1 cellular context compared by ENCODE assay signal in the genomic region with DNA sequence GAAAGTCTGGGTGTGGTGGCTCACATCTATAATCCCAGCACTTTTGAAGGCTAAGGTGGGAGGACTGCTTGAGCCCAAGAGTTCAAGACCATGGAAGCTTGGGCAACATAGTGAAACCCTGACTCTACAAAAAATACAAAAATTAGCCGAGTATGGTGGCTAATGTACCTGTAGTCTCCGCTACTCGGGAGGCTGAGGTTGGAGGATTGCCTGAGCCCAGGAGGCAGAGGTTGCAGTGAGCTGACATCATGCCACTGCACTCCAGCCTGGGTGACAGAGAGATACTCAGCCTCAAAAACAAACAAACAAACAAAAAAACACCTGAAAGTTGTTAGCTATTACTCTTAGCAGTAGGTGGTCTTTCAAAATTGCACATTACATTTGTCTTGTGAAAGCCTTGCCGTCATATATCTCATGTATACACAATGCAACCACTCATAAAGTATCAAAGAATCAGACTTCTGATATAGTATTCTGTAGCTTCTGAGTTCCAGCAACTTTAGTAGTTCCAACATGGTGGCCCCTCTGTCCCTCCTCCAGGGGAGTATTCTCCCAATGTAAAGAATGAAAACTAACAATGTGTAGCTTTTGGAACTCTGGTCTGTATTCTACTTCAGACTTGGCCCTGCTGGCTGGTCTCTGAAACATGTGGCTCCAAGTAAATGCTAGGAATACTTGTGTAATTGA.
TF ChIP-seq lines count a peak whose summit lies in the region.

No MANE protein-coding gene starts in this region.

TF ChIP-seq in GM23338, 12 proteins besides CTCF, POLR2A, EP300 and RAD21 (continued from another document):
- TF ChIP-seq ZNF462 (CRISPR knock-in tag; IDR thresholded peaks at IDR 0.05) (no peak), STAT1 (IDR thresholded peaks at IDR 0.05; ENCODE audit: unreplicated experiment) (no peak), ETS1 (IDR thresholded peaks at IDR 0.05) (no peak), JUNB (IDR thresholded peaks at IDR 0.05; ENCODE audit: unreplicated experiment) (no peak), EZH2phosphoT487 (IDR thresholded peaks at IDR 0.05; ENCODE audit: unreplicated experiment) (no peak)
- TF ChIP-seq, protein P1, sequence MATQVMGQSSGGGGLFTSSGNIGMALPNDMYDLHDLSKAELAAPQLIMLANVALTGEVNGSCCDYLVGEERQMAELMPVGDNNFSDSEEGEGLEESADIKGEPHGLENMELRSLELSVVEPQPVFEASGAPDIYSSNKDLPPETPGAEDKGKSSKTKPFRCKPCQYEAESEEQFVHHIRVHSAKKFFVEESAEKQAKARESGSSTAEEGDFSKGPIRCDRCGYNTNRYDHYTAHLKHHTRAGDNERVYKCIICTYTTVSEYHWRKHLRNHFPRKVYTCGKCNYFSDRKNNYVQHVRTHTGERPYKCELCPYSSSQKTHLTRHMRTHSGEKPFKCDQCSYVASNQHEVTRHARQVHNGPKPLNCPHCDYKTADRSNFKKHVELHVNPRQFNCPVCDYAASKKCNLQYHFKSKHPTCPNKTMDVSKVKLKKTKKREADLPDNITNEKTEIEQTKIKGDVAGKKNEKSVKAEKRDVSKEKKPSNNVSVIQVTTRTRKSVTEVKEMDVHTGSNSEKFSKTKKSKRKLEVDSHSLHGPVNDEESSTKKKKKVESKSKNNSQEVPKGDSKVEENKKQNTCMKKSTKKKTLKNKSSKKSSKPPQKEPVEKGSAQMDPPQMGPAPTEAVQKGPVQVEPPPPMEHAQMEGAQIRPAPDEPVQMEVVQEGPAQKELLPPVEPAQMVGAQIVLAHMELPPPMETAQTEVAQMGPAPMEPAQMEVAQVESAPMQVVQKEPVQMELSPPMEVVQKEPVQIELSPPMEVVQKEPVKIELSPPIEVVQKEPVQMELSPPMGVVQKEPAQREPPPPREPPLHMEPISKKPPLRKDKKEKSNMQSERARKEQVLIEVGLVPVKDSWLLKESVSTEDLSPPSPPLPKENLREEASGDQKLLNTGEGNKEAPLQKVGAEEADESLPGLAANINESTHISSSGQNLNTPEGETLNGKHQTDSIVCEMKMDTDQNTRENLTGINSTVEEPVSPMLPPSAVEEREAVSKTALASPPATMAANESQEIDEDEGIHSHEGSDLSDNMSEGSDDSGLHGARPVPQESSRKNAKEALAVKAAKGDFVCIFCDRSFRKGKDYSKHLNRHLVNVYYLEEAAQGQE (IDR thresholded peaks at IDR 0.05; ENCODE audit: unreplicated experiment), result no peak
